1 cellular context compared by ENCODE assay signal in the genomic region with DNA sequence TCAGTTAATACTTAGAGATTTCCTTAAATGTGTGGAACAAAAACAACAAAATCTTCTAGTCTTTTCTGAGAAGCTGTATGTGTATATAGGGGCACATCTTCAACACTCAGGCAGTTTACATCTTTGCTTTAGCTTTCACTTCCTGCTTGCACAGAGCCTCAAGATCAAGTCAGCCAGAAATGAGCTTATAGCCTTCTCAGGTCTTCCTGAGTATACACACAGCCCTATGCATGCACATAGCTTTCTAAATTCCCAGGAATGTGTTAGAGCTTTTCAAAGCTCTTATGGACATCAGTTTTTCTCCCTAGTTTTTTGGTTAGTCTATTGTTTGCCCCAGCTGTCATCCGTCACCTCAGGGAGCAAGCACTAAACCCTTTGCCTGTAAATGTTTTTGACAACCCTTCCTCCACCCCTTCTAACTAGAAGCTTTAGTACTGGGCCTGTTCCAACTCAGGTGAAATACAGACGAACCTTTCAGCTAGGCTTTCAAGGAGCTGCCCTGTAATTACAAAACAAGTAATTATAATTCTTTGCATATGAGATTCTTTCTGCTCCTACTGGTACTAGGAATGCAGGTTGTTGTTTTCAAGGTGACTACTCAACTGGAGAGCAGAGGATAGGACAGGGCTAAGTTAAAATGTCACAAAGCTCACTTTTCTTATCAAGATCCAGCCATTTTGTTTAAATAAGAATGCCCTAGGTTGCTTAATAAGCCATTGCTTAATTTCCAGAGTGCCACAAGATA.
TF ChIP-seq lines count a peak whose summit lies in the region.

No MANE protein-coding gene starts in this region.

TF ChIP-seq in WTC11, 78 proteins besides CTCF, POLR2A, EP300 and RAD21 (continued from another document):
- TF ChIP-seq ZSCAN18 (CRISPR knock-in tag; IDR thresholded peaks at IDR 0.05) (no peak), ZNF416 (CRISPR knock-in tag; IDR thresholded peaks at IDR 0.05) (no peak), GTF2I (CRISPR knock-in tag; conservative IDR thresholded peaks at IDR 0.05) (no peak), AR (CRISPR knock-in tag; IDR thresholded peaks at IDR 0.05) (no peak), HMGA2 (CRISPR knock-in tag; IDR thresholded peaks at IDR 0.05) (no peak)
- TF ChIP-seq, protein P1, sequence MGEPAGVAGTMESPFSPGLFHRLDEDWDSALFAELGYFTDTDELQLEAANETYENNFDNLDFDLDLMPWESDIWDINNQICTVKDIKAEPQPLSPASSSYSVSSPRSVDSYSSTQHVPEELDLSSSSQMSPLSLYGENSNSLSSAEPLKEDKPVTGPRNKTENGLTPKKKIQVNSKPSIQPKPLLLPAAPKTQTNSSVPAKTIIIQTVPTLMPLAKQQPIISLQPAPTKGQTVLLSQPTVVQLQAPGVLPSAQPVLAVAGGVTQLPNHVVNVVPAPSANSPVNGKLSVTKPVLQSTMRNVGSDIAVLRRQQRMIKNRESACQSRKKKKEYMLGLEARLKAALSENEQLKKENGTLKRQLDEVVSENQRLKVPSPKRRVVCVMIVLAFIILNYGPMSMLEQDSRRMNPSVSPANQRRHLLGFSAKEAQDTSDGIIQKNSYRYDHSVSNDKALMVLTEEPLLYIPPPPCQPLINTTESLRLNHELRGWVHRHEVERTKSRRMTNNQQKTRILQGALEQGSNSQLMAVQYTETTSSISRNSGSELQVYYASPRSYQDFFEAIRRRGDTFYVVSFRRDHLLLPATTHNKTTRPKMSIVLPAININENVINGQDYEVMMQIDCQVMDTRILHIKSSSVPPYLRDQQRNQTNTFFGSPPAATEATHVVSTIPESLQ (CRISPR knock-in tag; IDR thresholded peaks at IDR 0.05): no peak
